Comparison of ENCODE assay signal across 8 cellular contexts in genomic region chr5:79512692-79513518, GRCh38. TPM values are rescaled to one million over a fixed set of nuclear protein-coding genes. Genes with fewer than 3 reads are reported as not detected.
DNase-seq lines count a peak whose midpoint lies in the region; ATAC-seq, FAIRE-seq and TF ChIP-seq lines count a peak whose summit lies in the region.

No MANE protein-coding gene starts in this region.

- H3K36me3 ChIP-seq in ES-I3 (ENCODE audit: insufficient read depth, low read length) (no peaks in the 10 kb centered on the region), OCI-LY3 (replicated peaks; ENCODE audit: low read depth, low read length) (no peaks in the 10 kb centered on the region), upper lobe of right lung (no peaks in the 10 kb centered on the region)

- TF ChIP-seq RAD21 in A549 (conservative IDR thresholded peaks at IDR 0.05 in 1 of 2, IDR thresholded peaks at IDR 0.05 in 1 of 2) = no peak

- H3K9ac ChIP-seq in ES-I3 (ENCODE audit: low read depth, low read length) (peak overlapping the region; percentile 73), OCI-LY3 (ENCODE audit: low read length) (peak overlapping the region; percentile 73)

- TF ChIP-seq POLR2A in A549 (IDR thresholded peaks at IDR 0.05; ENCODE audit: low read length) = no peak

- H3K4me3 ChIP-seq in A549 (peak overlapping the region; percentile 77), OCI-LY3 (ENCODE audit: low read length) (peak overlapping the region; percentile 78), choroid plexus epithelial cell (ENCODE audit: low read depth, low read length) (peak overlapping the region; percentile 85), upper lobe of right lung (peak overlapping the region; percentile 87)

- POLR2A ChIA-PET in A549 (lab: Yijun Ruan, JAX) = interaction anchor here (0.5 to 2.2 kb wide), 6 partner anchors 9 to 488 kb away, joined by 4 to 17 read pairs (median 7); partner anchors contain the start of gene TENT2

- DNase-seq in A549 (ENCODE audit: low read depth in 1 of 2, low spot score in 1 of 2) (peak in 1 of 2 experiments; percentile 35), choroid plexus epithelial cell (ENCODE audit: low read depth) (peak; percentile 39), memory B cell (ENCODE audit: low spot score in 2 of 2) (peak; percentile 10 to 23), upper lobe of right lung (no peak)

- ATAC-seq in A549 (peak; percentile 12 to 46; a peak in 5 of 6 replicates), memory B cell (ENCODE audit: low read depth) (no peak), upper lobe of right lung (no peak), HG02571 (IDR thresholded peaks at IDR 0.05; ENCODE audit: unreplicated experiment) (no peak), HG03520 (IDR thresholded peaks at IDR 0.05; ENCODE audit: unreplicated experiment) (no peak)

- no peak for TF ChIP-seq EP300 in A549 (IDR thresholded peaks at IDR 0.05)

- H3K27ac Mint-ChIP-seq in memory B cell = peak overlapping the region; percentile 96

- H4K20me1 ChIP-seq in OCI-LY3 (ENCODE audit: insufficient read depth, low read length) = no peaks in the 10 kb centered on the region

- no peak for FAIRE-seq in A549 (lab: Jason Lieb, UNC)

- peaks cover 16% of the 10 kb centered on the region for H3K4me1 Mint-ChIP-seq in memory B cell

- no peaks in the 10 kb centered on the region for H3K9me3 ChIP-seq in A549
- no peaks in the 10 kb centered on the region for H3K9me3 ChIP-seq in ES-I3 (ENCODE audit: control insufficient read depth, insufficient read depth, low read length)
- no peaks in the 10 kb centered on the region for H3K9me3 ChIP-seq in OCI-LY3 (ENCODE audit: insufficient read depth, low read length)
- no peaks in the 10 kb centered on the region for H3K9me3 ChIP-seq in upper lobe of right lung

- peak overlapping the region; percentile 83 for H3K4me2 ChIP-seq in A549
- H3K4me2 ChIP-seq in OCI-LY3 (ENCODE audit: low read length) = peak overlapping the region; percentile 86

- H2AFZ ChIP-seq in OCI-LY3 (ENCODE audit: low read depth, low read length) = no peak overlapping the region

- H3K4me3 Mint-ChIP-seq in memory B cell = peak overlapping the region; percentile 79

- peaks cover 41% of the 10 kb centered on the region for H3K79me2 ChIP-seq in OCI-LY3 (ENCODE audit: low read length)

- H3K4me1 ChIP-seq in A549 (peaks cover 15% of the 10 kb centered on the region; the same call in 2 of the 3 replicates), ES-I3 (ENCODE audit: insufficient read depth, low read length) (peaks cover 30% of the 10 kb centered on the region), OCI-LY3 (ENCODE audit: low read length) (peaks cover 28% of the 10 kb centered on the region), upper lobe of right lung (peaks cover 17% of the 10 kb centered on the region)

- CTCF ChIA-PET in A549 (lab: Yijun Ruan, JAX) = interaction anchor here (1.1 to 1.4 kb wide), 2 partner anchors 49 to 383 kb away, joined by 3 to 6 read pairs; no protein-coding TSS in a partner anchor

- intact Hi-C loops in upper lobe of right lung (cut with DNase I) = no loop called here

- H3K27ac ChIP-seq in A549 (peak overlapping the region; percentile 94 to 95), OCI-LY3 (ENCODE audit: low read length) (no peak overlapping the region), upper lobe of right lung (peak overlapping the region; percentile 93)

- H3K27me3 ChIP-seq in OCI-LY3 (ENCODE audit: low read depth, low read length) (no peaks in the 10 kb centered on the region), upper lobe of right lung (peaks cover 34% of the 10 kb centered on the region)

- 10% methylated on average over 35 of the region's 35 CpGs for WGBS in A549 (ENCODE audit: missing lambda C conversion rate)

- TF ChIP-seq CTCF in A549 (IDR thresholded peaks at IDR 0.05) = no peak
- no peak for TF ChIP-seq CTCF in OCI-LY3 (IDR thresholded peaks at IDR 0.05; ENCODE audit: low read depth, low read length)
- TF ChIP-seq CTCF in choroid plexus epithelial cell (conservative IDR thresholded peaks at IDR 0.05; ENCODE audit: low read depth, low read length) = no peak
- no peak for TF ChIP-seq CTCF in upper lobe of right lung (IDR thresholded peaks at IDR 0.05)

- H3K9me3 Mint-ChIP-seq in memory B cell = no peaks in the 10 kb centered on the region

- H3K27me3 Mint-ChIP-seq in memory B cell = no peaks in the 10 kb centered on the region

- H3K36me3 Mint-ChIP-seq in memory B cell = no peaks in the 10 kb centered on the region

TF ChIP-seq in A549, 52 proteins besides CTCF, POLR2A, EP300 and RAD21:
- TF ChIP-seq RNF2 (IDR thresholded peaks at IDR 0.05; ENCODE audit: borderline replicate concordance, low read depth) (peak; percentile 9; the same call in 1 of the 2 replicates), HOXB13 (CRISPR knock-in tag; IDR thresholded peaks at IDR 0.05; ENCODE audit: low read depth) (no peak)

RNA-seq across cellular contexts. Expression of gene HOMER1, which starts 1.0 kb away (rescaled TPM):
- polyA plus RNA-seq in A549 (2011; rRNA removed) (5.6 and 9.3 TPM in 2 replicates), A549 (2017; fragmentation: RNase III; extraction: RNeasy Plus Mini Kit Qiagen cat#74134 plus additional on column Dnase treatment) (6.0 to 8.1 TPM (median 6.3 TPM) in 3 replicates)
- 1.2 and 1.6 TPM in 2 replicates for polyA plus RNA-seq in A549 (2012; cell fraction: cytosol; rRNA removed)
- polyA plus RNA-seq in A549 (2012; cell fraction: nucleus; rRNA removed) = 0.55 and 0.93 TPM in 2 replicates
- 4.8 and 5.8 TPM in 2 replicates for polyA minus RNA-seq in A549 (2011; rRNA and poly(A)+ RNA removed)
- total RNA-seq in upper lobe of right lung = 7.4 TPM

Comparison
In these comparisons a context has a peak if more than half of its experiments do, and no peak if none do; other contexts are left out.
1. ATAC-seq: peak in A549 (2 of 2); none in memory B cell (single experiment), upper lobe of right lung (single experiment), HG02571 (single experiment) and HG03520 (single experiment).
2. Peak in every context shown above with its lines, with median percentiles within 50 percentile points of each other: H3K4me3 ChIP-seq.